ENCODE assay signal across 14 cellular contexts in genomic region chr20:4136078-4136966, GRCh38. TPM values are rescaled to one million over a fixed set of nuclear protein-coding genes. Genes with fewer than 3 reads are reported as not detected.
A peak's percentile ranks its signal among the peaks of the same experiment; 100 is the strongest.
DNase-seq lines count a peak whose midpoint lies in the region; ATAC-seq and TF ChIP-seq lines count a peak whose summit lies in the region.
"Had no signal": no experiment of that assay in that cellular context is flagged by ENCODE, and none has a peak within 500 bp of the region (broad histone marks: within the 10 kb centered on the region; RNA-seq: fewer than 3 reads in every experiment).

No MANE protein-coding gene starts in this region.

- no peaks in the 10 kb centered on the region for H3K27me3 ChIP-seq in right lobe of liver
- H3K27me3 ChIP-seq: BE2C had no signal

- H3K36me3 Mint-ChIP-seq in HFFc6 (ENCODE audit: low read depth): no peaks in the 10 kb centered on the region
- H3K36me3 Mint-ChIP-seq in activated T-helper 1 cell treated with anti-CD3 and anti-CD28 coated beads, Interleukin-12 subunit alpha, Interleukin-12 subunit beta, Interleukin-2, Interleukin-4 antibody, amounts not matched to agents 30 ng/mL and 10 ng/mL and 1 ng/mL, durations not matched to agents 14 hours and 24 hours and 36 hours (ENCODE audit: low read depth): peaks cover 2% of the 10 kb centered on the region

- H3K9me3 Mint-ChIP-seq in HFFc6: no peaks in the 10 kb centered on the region
- H3K9me3 Mint-ChIP-seq in activated T-helper 1 cell treated with anti-CD3 and anti-CD28 coated beads, Interleukin-12 subunit alpha, Interleukin-12 subunit beta, Interleukin-2, Interleukin-4 antibody, amounts not matched to agents 30 ng/mL and 10 ng/mL and 1 ng/mL, durations not matched to agents 14 hours and 24 hours and 36 hours: no peaks in the 10 kb centered on the region
- H3K9me3 Mint-ChIP-seq: neural crest cell had no signal

- intact Hi-C loops in activated T-helper 1 cell treated with anti-CD3 and anti-CD28 coated beads, Interleukin-12 subunit alpha, Interleukin-12 subunit beta, Interleukin-2, Interleukin-4 antibody, amounts not matched to agents 30 ng/mL and 10 ng/mL and 1 ng/mL, durations not matched to agents 14 hours and 24 hours and 36 hours (cut with micrococcal nuclease): no loop called here
- intact Hi-C loops in right lobe of liver (cut with DNase I): no loop called here

- H3K4me1 ChIP-seq in right lobe of liver: peaks cover 0 to 6% (median 0%) of the 10 kb centered on the region in 4 donors
- H3K4me1 ChIP-seq: BE2C had no signal

- ATAC-seq in right lobe of liver (peak in 3 of 4 donors; percentile 20 to 34 (median 29)), HG03135 (IDR thresholded peaks at IDR 0.05; ENCODE audit: unreplicated experiment) (no peak)

- 51% methylated on average over 5 of the region's 16 CpGs for WGBS in right lobe of liver (ENCODE audit: insufficient coverage, low coverage, low lambda C conversion rate, missing lambda C conversion rate)

- peak overlapping the region; percentile 45; the same call in 1 of the 2 replicates for H3K4me3 Mint-ChIP-seq in HFFc6
- peak overlapping the region; percentile 61 for H3K4me3 Mint-ChIP-seq in activated T-helper 1 cell treated with anti-CD3 and anti-CD28 coated beads, Interleukin-12 subunit alpha, Interleukin-12 subunit beta, Interleukin-2, Interleukin-4 antibody, amounts not matched to agents 30 ng/mL and 10 ng/mL and 1 ng/mL, durations not matched to agents 14 hours and 24 hours and 36 hours
- H3K4me3 Mint-ChIP-seq: neural crest cell had no signal

- peaks cover 36% of the 10 kb centered on the region for H3K4me1 Mint-ChIP-seq in HFFc6 (ENCODE audit: low read depth)
- H3K4me1 Mint-ChIP-seq in activated T-helper 1 cell treated with anti-CD3 and anti-CD28 coated beads, Interleukin-12 subunit alpha, Interleukin-12 subunit beta, Interleukin-2, Interleukin-4 antibody, amounts not matched to agents 30 ng/mL and 10 ng/mL and 1 ng/mL, durations not matched to agents 14 hours and 24 hours and 36 hours (ENCODE audit: low read depth): peaks cover 46% of the 10 kb centered on the region
- H3K4me1 Mint-ChIP-seq: neural crest cell had no signal

- peak overlapping the region in 1 of 3 donors; percentile 9 for H3K27ac ChIP-seq in right lobe of liver
- H3K27ac ChIP-seq: HL-60 had no signal

- DNase-seq in A172 (ENCODE audit: low spot score): peak; percentile 79
- DNase-seq in HFFc6: no peak
- DNase-seq in activated T-helper 1 cell treated with anti-CD3 and anti-CD28 coated beads, Interleukin-12 subunit alpha, Interleukin-12 subunit beta, Interleukin-2, Interleukin-4 antibody, amounts not matched to agents 30 ng/mL and 10 ng/mL and 1 ng/mL, durations not matched to agents 14 hours and 24 hours and 36 hours (ENCODE audit: low spot score): no peak
- DNase-seq in right lobe of liver: no peak
- no peak for DNase-seq in RKO (ENCODE audit: low spot score)
- DNase-seq in NCI-H2107 (lab: John Stamatoyannopoulos, UW): no peak
- DNase-seq in GM19240 (ENCODE audit: insufficient read length, low spot score): no peak
- DNase-seq: BE2C; NCI-H1694 treated with DMSO at 0.1 percent for 48 hours; stimulated activated naive CD4-positive, alpha-beta T cell; T-helper 9 cell had no signal

- peak overlapping the region; percentile 91 for H3K27ac Mint-ChIP-seq in HFFc6
- peak overlapping the region; percentile 81 for H3K27ac Mint-ChIP-seq in activated T-helper 1 cell treated with anti-CD3 and anti-CD28 coated beads, Interleukin-12 subunit alpha, Interleukin-12 subunit beta, Interleukin-2, Interleukin-4 antibody, amounts not matched to agents 30 ng/mL and 10 ng/mL and 1 ng/mL, durations not matched to agents 14 hours and 24 hours and 36 hours

- no peaks in the 10 kb centered on the region for H3K9me3 ChIP-seq in right lobe of liver
- H3K9me3 ChIP-seq: BE2C had no signal

- TF ChIP-seq CTCF in HFFc6 (IDR thresholded peaks at IDR 0.05) (no peak), right lobe of liver (IDR thresholded peaks at IDR 0.05) (no peak)

- no peak for TF ChIP-seq POLR2A in right lobe of liver (IDR thresholded peaks at IDR 0.05)

- H3K36me3 ChIP-seq in right lobe of liver: no peaks in the 10 kb centered on the region
- H3K36me3 ChIP-seq: BE2C had no signal

- no peak overlapping the region for H3K4me3 ChIP-seq in right lobe of liver

- H3K27me3 Mint-ChIP-seq in HFFc6 (ENCODE audit: insufficient read depth): peaks cover 2% of the 10 kb centered on the region; the same call in 1 of the 2 replicates
- H3K27me3 Mint-ChIP-seq in activated T-helper 1 cell treated with anti-CD3 and anti-CD28 coated beads, Interleukin-12 subunit alpha, Interleukin-12 subunit beta, Interleukin-2, Interleukin-4 antibody, amounts not matched to agents 30 ng/mL and 10 ng/mL and 1 ng/mL, durations not matched to agents 14 hours and 24 hours and 36 hours (ENCODE audit: insufficient read depth): no peaks in the 10 kb centered on the region

RNA-seq across cellular contexts. Expression of gene SMOX, which starts 12.3 kb away (rescaled TPM):
- 10.2 and 13.8 TPM in 2 replicates for total RNA-seq in A172 (2014; rRNA removed; shearing (Covaris generic))
- total RNA-seq in HFFc6 (2021; fragmentation: NEBNext Ultra II Directional; extraction: Animal tissue kit (Norgen Biotek cat#: 25700)): 10 to 100 TPM in 5 of 6 experiments, 1 to 10 TPM in 1; 9.4 to 13.0 (median 12.4) TPM
- total RNA-seq in activated T-helper 1 cell treated with anti-CD3 and anti-CD28 coated beads, Interleukin-12 subunit alpha, Interleukin-12 subunit beta, Interleukin-2, Interleukin-4 antibody, amounts not matched to agents 30 ng/mL and 10 ng/mL and 1 ng/mL, durations not matched to agents 14 hours and 24 hours and 36 hours: 34.5 and 34.7 TPM in 2 replicates
- total RNA-seq in right lobe of liver: 10 to 100 TPM in 1 of 6 experiments, 1 to 10 TPM in 4, under 1 TPM in 1; 0.95 to 11.7 (median 4.3) TPM
